ENCODE assay signal across 22 cellular contexts in genomic region chr7:90453259-90453891, GRCh38. TPM values are rescaled to one million over a fixed set of nuclear protein-coding genes. Genes with fewer than 3 reads are reported as not detected.
"Had no signal": no experiment of that assay in that cellular context is flagged by ENCODE, and none has a peak within 500 bp of the region (broad histone marks: within the 10 kb centered on the region; RNA-seq: fewer than 3 reads in every experiment).

No MANE protein-coding gene starts in this region.

- H3K36me3 ChIP-seq: prostate gland, tibial nerve had no signal

- DNase-seq: activated CD4-positive, alpha-beta T cell treated with anti-CD3 and anti-CD28 coated beads, Interleukin-2, amount 10 ng/mL, durations not matched to agents 7 days and 5 days; activated CD4-positive, CD25-positive, alpha-beta regulatory T cell; amygdala; cerebellar nuclear complex; foreskin fibroblast; immature natural killer cell; left cardiac atrium; natural killer cell; nucleus accumbens; stimulated activated CD4-positive, alpha-beta T cell treated with anti-CD3 and anti-CD28 coated beads, Interleukin-2, amount 100 ng/mL, for 24 hours; stimulated activated naive B cell treated with anti-CD40 and anti-IgM and Interleukin-4, amounts not matched to agents 10 μg/mL and 1 μg/mL and 100 μg/mL, for 72 hours had no signal

- H3K4me1 ChIP-seq: prostate gland had no signal

- H3K27ac ChIP-seq: prostate gland, tibial nerve had no signal

- H3K27me3 ChIP-seq: tibial nerve had no signal

- ATAC-seq: esophagus mucosa; left cardiac atrium; natural killer cell; sciatic nerve; stimulated activated naive B cell treated with anti-CD40 and anti-IgM and Interleukin-4, amounts not matched to agents 10 μg/mL and 1 μg/mL and 100 μg/mL, for 72 hours had no signal

- H3K4me3 ChIP-seq: prostate gland, tibial nerve had no signal

- H3K9me3 ChIP-seq: prostate gland, tibial nerve had no signal

- FAIRE-seq: endometrium had no signal

RNA-seq across cellular contexts. Expression of gene PTTG1IP2, which starts 16.1 kb away (rescaled TPM):
- total RNA-seq: activated CD4-positive, alpha-beta T cell treated with anti-CD3 and anti-CD28 coated beads, Interleukin-2, amount 10 ng/mL, durations not matched to agents 7 days and 5 days; activated CD8-positive, alpha-beta memory T cell treated with anti-CD3 and anti-CD28 coated beads for 36 hours; dermis microvascular lymphatic vessel endothelial cell; esophagus mucosa; left cardiac atrium; lung microvascular endothelial cell; mononuclear cell; natural killer cell; prostate gland; sciatic nerve; subcutaneous adipose tissue; T-helper 2 cell treated with Interferon-gamma antibody and Interleukin-4, amounts not matched to agents 100 ng/mL and 5 ng/mL, for 36 hours; tibial nerve had no signal
- polyA plus RNA-seq: immature natural killer cell had no signal
